ENCODE assay signal across 10 cellular contexts in genomic region chr5:95862636-95863382, GRCh38. TPM values are rescaled to one million over a fixed set of nuclear protein-coding genes. Genes with fewer than 3 reads are reported as not detected.
DNase-seq lines count a peak whose midpoint lies in the region; TF ChIP-seq lines count a peak whose summit lies in the region.
"Had no signal": no experiment of that assay in that cellular context is flagged by ENCODE, and none has a peak within 500 bp of the region (broad histone marks: within the 10 kb centered on the region; RNA-seq: fewer than 3 reads in every experiment).

No MANE protein-coding gene starts in this region.

- WGBS in esophagus squamous epithelium, 2 donors: 76 to 89% methylated on average over 9 of the region's 9 CpGs

- H3K9ac ChIP-seq in skeletal muscle tissue (ENCODE audit: low read depth in 1 of 3, low read length in 3 of 3): no peak overlapping the region

- DNase-seq in DMS79 treated with DMSO at 0.1 percent for 48 hours (lab: John Stamatoyannopoulos, UW): peak; percentile 54
- DNase-seq in DMS79 (lab: John Stamatoyannopoulos, UW): no peak
- peak; percentile 32 for DNase-seq in SHP77 treated with DMSO at 0.1 percent for 48 hours (lab: John Stamatoyannopoulos, UW)
- DNase-seq in esophagus squamous epithelium (lab: John Stamatoyannopoulos, UW): no peak
- no peak for DNase-seq in foreskin melanocyte
- no peak for DNase-seq in NCI-H2196 (lab: John Stamatoyannopoulos, UW; ENCODE audit: unreplicated experiment)
- no peak for DNase-seq in posterior vena cava (ENCODE audit: low spot score)
- DNase-seq: cortex of kidney, T-helper 9 cell had no signal

- TF ChIP-seq CTCF in esophagus squamous epithelium (IDR thresholded peaks at IDR 0.05): no peak

- H3K36me3 ChIP-seq in esophagus squamous epithelium (no peaks in the 10 kb centered on the region), skeletal muscle tissue (ENCODE audit: control insufficient read depth in 3 of 3, insufficient read depth in 3 of 3, low read length in 3 of 3) (no peaks in the 10 kb centered on the region)

- TF ChIP-seq POLR2A in esophagus squamous epithelium (IDR thresholded peaks at IDR 0.05): no peak

- H3K27ac ChIP-seq in esophagus squamous epithelium (peak overlapping the region; percentile 37 to 94 (median 88)), skeletal muscle tissue (ENCODE audit: low read depth, low read length) (peak overlapping the region; percentile 48)

- H3K27me3 ChIP-seq in esophagus squamous epithelium: no peaks in the 10 kb centered on the region
- H3K27me3 ChIP-seq in skeletal muscle tissue (ENCODE audit: control insufficient read depth in 3 of 3, insufficient read depth in 3 of 3, low read length in 3 of 3): no peaks in the 10 kb centered on the region

- peaks cover 12 to 84% (median 45%) of the 10 kb centered on the region in 3 donors for H3K4me1 ChIP-seq in esophagus squamous epithelium
- H3K4me1 ChIP-seq in skeletal muscle tissue (ENCODE audit: control insufficient read depth in 3 of 3, insufficient read depth in 3 of 3, low read length in 3 of 3): peaks cover 14 to 41% (median 30%) of the 10 kb centered on the region in 3 donors

- H3K9me3 ChIP-seq in esophagus squamous epithelium: no peaks in the 10 kb centered on the region
- H3K9me3 ChIP-seq in skeletal muscle tissue (ENCODE audit: control insufficient read depth in 3 of 3, low read length in 3 of 3): no peaks in the 10 kb centered on the region

- intact Hi-C loops in esophagus squamous epithelium (cut with DNase I): no loop called here
- intact Hi-C loops in posterior vena cava (cut with DNase I): loop anchor here in 1 of 2 donors (10.0 kb wide), 1 partner anchor 472 kb away; no protein-coding TSS in a partner anchor

- peak overlapping the region in 1 of 4 donors; percentile 29 for H3K4me3 ChIP-seq in esophagus squamous epithelium
- no peak overlapping the region for H3K4me3 ChIP-seq in skeletal muscle tissue (ENCODE audit: low read length in 3 of 3)

RNA-seq across cellular contexts. Expression of gene GLRX, which starts 40.3 kb away (rescaled TPM):
- total RNA-seq in esophagus squamous epithelium (10 to 100 TPM in 3 of 4 donors, 1 to 10 TPM in 1; 5.3 to 37.8 (median 14.2) TPM), skeletal muscle tissue (6.8 TPM), posterior vena cava (10 to 100 TPM; 31.0 to 52.5 TPM)

Comparison
In these comparisons a context has a peak if more than half of its experiments do, and no peak if none do; other contexts are left out.
1. DNase-seq: peak in DMS79 treated with DMSO at 0.1 percent for 48 hours (single experiment) and SHP77 treated with DMSO at 0.1 percent for 48 hours (single experiment); none in DMS79 (single experiment), esophagus squamous epithelium (single experiment), foreskin melanocyte (single experiment), NCI-H2196 (single experiment) and posterior vena cava (single experiment).